ENCODE assay signal across 8 cellular contexts in the genomic region with DNA sequence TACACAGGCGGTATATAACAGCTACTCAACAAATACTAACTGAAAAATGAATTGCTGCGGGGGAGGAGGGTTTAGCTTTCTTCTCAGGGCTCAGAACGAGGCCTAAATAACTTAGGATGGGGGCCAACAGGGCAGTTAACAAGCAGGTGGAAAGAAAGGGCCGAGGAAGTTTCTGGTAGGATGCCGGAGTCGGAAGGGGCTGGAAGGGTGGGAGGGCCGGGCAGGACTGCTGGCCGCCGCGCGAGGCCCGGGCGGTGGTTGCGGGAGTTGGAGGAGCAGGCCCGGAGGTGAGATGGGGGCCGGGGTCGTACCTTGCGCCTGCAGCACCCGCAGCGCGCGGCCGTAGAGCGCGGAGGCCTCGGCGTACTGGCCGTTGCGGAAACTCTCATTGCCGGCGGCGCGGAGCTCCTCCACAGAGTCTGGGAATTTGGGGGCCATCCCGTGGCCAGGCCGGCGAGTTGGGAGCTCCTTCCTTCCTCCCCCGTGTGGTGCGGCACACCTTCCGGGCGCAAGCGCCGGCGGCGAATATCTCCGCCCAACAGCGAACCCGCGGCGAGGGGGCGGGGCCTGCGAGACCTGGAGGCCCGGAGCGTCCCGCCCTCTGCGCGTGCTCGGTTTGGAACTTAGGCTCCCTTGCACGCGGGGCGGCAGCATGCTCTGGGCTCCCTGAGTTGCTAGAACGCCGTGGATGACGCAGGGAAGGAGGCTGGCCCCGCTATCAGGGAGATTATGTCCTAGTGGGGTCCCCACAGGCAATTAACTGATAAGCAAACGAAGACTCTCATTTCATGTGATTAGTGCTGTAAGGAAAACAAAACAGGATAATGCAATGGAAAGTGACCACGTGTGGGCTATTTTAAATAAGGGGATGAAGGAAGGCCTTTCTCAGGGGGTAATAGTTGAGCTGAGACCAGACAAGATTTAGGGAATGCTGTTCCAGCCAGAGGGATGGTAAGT. TPM values are rescaled to one million over a fixed set of nuclear protein-coding genes. Genes with fewer than 3 reads are reported as not detected.
A peak's percentile ranks its signal among the peaks of the same experiment; 100 is the strongest.
DNase-seq lines count a peak whose midpoint lies in the region; ATAC-seq and TF ChIP-seq lines count a peak whose summit lies in the region.

A gene with protein sequence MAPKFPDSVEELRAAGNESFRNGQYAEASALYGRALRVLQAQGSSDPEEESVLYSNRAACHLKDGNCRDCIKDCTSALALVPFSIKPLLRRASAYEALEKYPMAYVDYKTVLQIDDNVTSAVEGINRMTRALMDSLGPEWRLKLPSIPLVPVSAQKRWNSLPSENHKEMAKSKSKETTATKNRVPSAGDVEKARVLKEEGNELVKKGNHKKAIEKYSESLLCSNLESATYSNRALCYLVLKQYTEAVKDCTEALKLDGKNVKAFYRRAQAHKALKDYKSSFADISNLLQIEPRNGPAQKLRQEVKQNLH (minus strand): TSS at position 502 of the 957 bp plus-strand sequence. CDS start 64 bp downstream, at position 438.

- H3K4me1 ChIP-seq in ovary (ENCODE audit: insufficient read depth): peaks cover 7% of the 10 kb centered on the region
- peaks cover 0 to 23% (median 13%) of the 10 kb centered on the region in 4 donors for H3K4me1 ChIP-seq in tibial artery

- WGBS in ovary, 3 donors: 0 to 1% (median 0%) methylated on average over 39 to 66 of the region's 66 CpGs

- H3K4me3 ChIP-seq in ovary (peak within 1 kb of the TSS; percentile 76), tibial artery (peak within 1 kb of the TSS; percentile 82 to 90)

- peak; percentile 65 for TF ChIP-seq POLR2A in ovary (IDR thresholded peaks at IDR 0.05)

- DNase-seq in NCI-H1417 treated with DMSO at 0.1 percent for 48 hours (lab: John Stamatoyannopoulos, UW) (peak; percentile 87), SW 1271 (lab: John Stamatoyannopoulos, UW) (peak; percentile 81 to 92), head of caudate nucleus (peak; percentile 86 to 98 (median 96)), ovary (peak; percentile 94 to 97 (median 95)), tibial artery (peak; percentile 97)
- peak; percentile 94 for DNase-seq in activated naive CD8-positive, alpha-beta T cell treated with anti-CD3 and anti-CD28 coated beads, Interleukin-2, amount 50 U/mL, for 16 hours (ENCODE audit: low read depth, low spot score)

- no peaks in the 10 kb centered on the region for H3K9me3 ChIP-seq in ovary
- no peaks in the 10 kb centered on the region for H3K9me3 ChIP-seq in tibial artery

- intact Hi-C loops in head of caudate nucleus (cut with DNase I): loop anchor here (5.0 kb wide), 2 partner anchors 58 to 73 kb away; partner anchors contain the start of gene YWHAB
- intact Hi-C loops in ovary (cut with DNase I): loop anchor here in 2 of 4 donors (10.0 kb wide), 3 partner anchors 75 to 215 kb away; partner anchors contain the start of genes KCNK15 (in 1 of the 2) and YWHAB (in 1 of the 2)
- intact Hi-C loops in tibial artery (cut with DNase I; ENCODE audit: low total_unique reads): loop anchor here (5.0 to 10.0 kb wide), 2 partner anchors 73 to 205 kb away; partner anchors contain the start of gene YWHAB

- peak; percentile 76 for ATAC-seq in HG02763 (IDR thresholded peaks at IDR 0.05; ENCODE audit: unreplicated experiment)

- TF ChIP-seq CTCF in GM12874 (IDR thresholded peaks at IDR 0.05; ENCODE audit: insufficient read depth, low read depth, low read length): 0 out of 2 replicates have a peak, but pooled peaks have one; percentile 1
- no peak for TF ChIP-seq CTCF in ovary (IDR thresholded peaks at IDR 0.05)
- no peak for TF ChIP-seq CTCF in tibial artery (IDR thresholded peaks at IDR 0.05)

- H3K36me3 ChIP-seq in ovary (no peaks in the 10 kb centered on the region), tibial artery (peaks cover 12 to 17% (median 13%) of the 10 kb centered on the region in 3 donors)

- no peak for TF ChIP-seq EP300 in ovary (IDR thresholded peaks at IDR 0.05)

- peak within 1 kb of the TSS in 1 of 2 donors; percentile 50 for H3K27ac ChIP-seq in ovary
- peak within 1 kb of the TSS; percentile 75 to 87 for H3K27ac ChIP-seq in tibial artery

- H3K27me3 ChIP-seq in ovary (no peaks in the 10 kb centered on the region), tibial artery (no peaks in the 10 kb centered on the region)

RNA-seq across cellular contexts. Expression of the gene that starts here (rescaled TPM):
- 10 to 100 TPM; 12.3 to 39.8 (median 26.2) TPM for total RNA-seq in ovary
- polyA plus RNA-seq in ovary: 10 to 100 TPM; 20.1 to 60.7 TPM
